Comparison of ENCODE assay signal across 16 cellular contexts in genomic region chr13:22176968-22177545, GRCh38.
DNase-seq lines count a peak whose midpoint lies in the region; ATAC-seq, FAIRE-seq and TF ChIP-seq lines count a peak whose summit lies in the region.
"Had no signal": no experiment of that assay in that cellular context is flagged by ENCODE, and none has a peak within 500 bp of the region (broad histone marks: within the 10 kb centered on the region; RNA-seq: fewer than 3 reads in every experiment).

No MANE protein-coding gene starts in this region.

- H3K23ac ChIP-seq in IMR-90 (ENCODE audit: low read depth, low read length) = no peak overlapping the region

- intact Hi-C loops in IMR-90 (cut with micrococcal nuclease) = no loop called here

- H3K56ac ChIP-seq in IMR-90 (ENCODE audit: extremely low read depth, insufficient read depth, low read length) = no peak overlapping the region

- POLR2A ChIA-PET in IMR-90 (lab: Charles Lee; ENCODE audit: unreplicated experiment) = no interaction called here

- peaks cover 5% of the 10 kb centered on the region for H3K9me1 ChIP-seq in IMR-90 (ENCODE audit: insufficient read depth, low read length)

- 0 out of 2 replicates have a peak overlapping the region, but pooled peaks have one; percentile 23 for H3K14ac ChIP-seq in IMR-90 (replicated peaks; ENCODE audit: low read depth, low read length)

- H4K20me1 ChIP-seq in IMR-90 (ENCODE audit: insufficient read depth, low read length) = no peaks in the 10 kb centered on the region

- H3K9ac ChIP-seq in IMR-90 (ENCODE audit: low read depth, low read length) = no peak overlapping the region

- peaks cover 3% of the 10 kb centered on the region for H3K4me1 ChIP-seq in IMR-90 (ENCODE audit: control insufficient read depth, insufficient read depth, low read length)
- H3K4me1 ChIP-seq: HAP-1 had no signal

- no peak overlapping the region for H4K5ac ChIP-seq in IMR-90 (ENCODE audit: low read depth, low read length)

- no peak for FAIRE-seq in HTR-8/SVneo (lab: Jason Lieb, UNC)
- FAIRE-seq: GM19239 had no signal

- H3K79me1 ChIP-seq in IMR-90 (ENCODE audit: low read depth in 1 of 2, low read length in 2 of 2) = no peaks in the 10 kb centered on the region

- no peaks in the 10 kb centered on the region for H3K27me3 ChIP-seq in IMR-90 (ENCODE audit: control insufficient read depth, insufficient read depth, low read length)

- BruUV-seq in IMR-90 (replicated peaks; lab: Mats Ljungman, UMichigan) = no TSS peak

- no peak overlapping the region for H2AFZ ChIP-seq in IMR-90 (replicated peaks; ENCODE audit: low read length, poor library complexity)
- H2AFZ ChIP-seq: PC-9 had no signal

- no peak overlapping the region for H3K4ac ChIP-seq in IMR-90 (ENCODE audit: low read depth, low read length)

- H3K4me2 ChIP-seq in IMR-90 (ENCODE audit: low read depth, low read length) = no peak overlapping the region
- H3K4me2 ChIP-seq: PC-9 had no signal

- H3K9me3 ChIP-seq in IMR-90 (ENCODE audit: control insufficient read depth, insufficient read depth, low read length) = peaks cover 5% of the 10 kb centered on the region

- TF ChIP-seq CTCF in IMR-90 (conservative IDR thresholded peaks at IDR 0.05; ENCODE audit: low read depth, low read length) = no peak

- TF ChIP-seq POLR2A in IMR-90 (IDR thresholded peaks at IDR 0.05; ENCODE audit: low read depth, low read length) = no peak

- peak; percentile 12 for DNase-seq in DMS 273 (lab: John Stamatoyannopoulos, UW; ENCODE audit: unreplicated experiment)
- no peak for DNase-seq in DMS 273 treated with DMSO at 0.1 percent for 48 hours (lab: John Stamatoyannopoulos, UW)
- peak; percentile 43 for DNase-seq in IMR-90
- DNase-seq in NCI-H345 treated with DMSO at 0.1 percent for 48 hours (lab: John Stamatoyannopoulos, UW; ENCODE audit: unreplicated experiment) = peak; percentile 9
- peak; percentile 23 for DNase-seq in inferior parietal cortex (ENCODE audit: extremely low spot score)
- DNase-seq in NCI-H2081 (lab: John Stamatoyannopoulos, UW) = no peak
- DNase-seq in HTR-8/SVneo (ENCODE audit: insufficient read length, low spot score) = no peak
- no peak for DNase-seq in OCI-M1 (lab: John Stamatoyannopoulos, UW)
- DNase-seq: C1 segment of cervical spinal cord, COR-L47, GF-D8, NCI-H2081 treated with DMSO at 0.1 percent for 48 hours, PC-9 had no signal

- H2AK9ac ChIP-seq in IMR-90 (replicated peaks; ENCODE audit: low read depth, low read length, poor library complexity) = no peak overlapping the region

- no peak overlapping the region for H2BK5ac ChIP-seq in IMR-90 (ENCODE audit: low read depth, low read length, poor library complexity, severe bottlenecking)

- no peaks in the 10 kb centered on the region for H3K36me3 ChIP-seq in IMR-90 (ENCODE audit: control insufficient read depth, insufficient read depth, low read length)
- H3K36me3 ChIP-seq: HAP-1 had no signal

- WGBS in IMR-90 (ENCODE audit: extremely low coverage in 2 of 2, insufficient read length in 1 of 2), 2 experiments = 54% methylated on average over 4 of the region's 4 CpGs; no CpG with 5 or more reads in 1 of the 2 experiments

- no peak overlapping the region for H3K18ac ChIP-seq in IMR-90 (ENCODE audit: low read depth, low read length)

- H3K27ac ChIP-seq in IMR-90 (ENCODE audit: insufficient read depth, low read length) = no peak overlapping the region
- H3K27ac ChIP-seq: 22Rv1, PC-9 had no signal

- H2AK5ac ChIP-seq in IMR-90 (ENCODE audit: low read depth, low read length) = no peak overlapping the region

- no peak for ATAC-seq in IMR-90 (ENCODE audit: low read depth)

- H4K8ac ChIP-seq in IMR-90 (ENCODE audit: low read depth in 2 of 2, low read length in 2 of 2) = no peak overlapping the region

- H2BK20ac ChIP-seq in IMR-90 (ENCODE audit: low read depth, low read length) = no peak overlapping the region

- no peak overlapping the region for H4K91ac ChIP-seq in IMR-90 (ENCODE audit: insufficient read depth, low read depth, low read length)

- CTCF ChIA-PET in IMR-90 (lab: Yijun Ruan, JAX) = no interaction called here

- no peak overlapping the region; the same call in 2 of the 3 replicates for H2BK15ac ChIP-seq in IMR-90 (ENCODE audit: low read depth, low read length)

- in situ Hi-C loops in IMR-90 (cut with MboI; ENCODE audit: low sequenced_read_pairs) = no loop called here

- dilution Hi-C loops in IMR-90 (cut with HindIII; ENCODE audit: low sequenced_read_pairs, unreplicated experiment) = no loop called here

- no peak for TF ChIP-seq RAD21 in IMR-90 (IDR thresholded peaks at IDR 0.05; ENCODE audit: low read length)

- H2BK120ac ChIP-seq in IMR-90 (ENCODE audit: low read depth, low read length) = 0 out of 2 replicates have a peak overlapping the region, but pooled peaks have one; percentile 16

- no peak overlapping the region for H3K4me3 ChIP-seq in IMR-90 (ENCODE audit: insufficient read depth, low read depth, low read length)
- H3K4me3 ChIP-seq: HAP-1, PC-9 had no signal

TF ChIP-seq in IMR-90, 13 proteins besides CTCF, POLR2A, EP300 and RAD21:
- no peak for TF ChIP-seq MAFK (IDR thresholded peaks at IDR 0.05; ENCODE audit: low read depth, low read length)
- TF ChIP-seq NFE2L2 (IDR thresholded peaks at IDR 0.05; ENCODE audit: low read depth, low read length) = no peak
- no peak for TF ChIP-seq BHLHE40 (IDR thresholded peaks at IDR 0.05; ENCODE audit: low read depth, low read length)
- TF ChIP-seq ELK1 (IDR thresholded peaks at IDR 0.05; ENCODE audit: borderline replicate concordance, low read depth, low read length) = no peak
- TF ChIP-seq RFX5 (IDR thresholded peaks at IDR 0.05; ENCODE audit: low read depth, low read length) = no peak
- TF ChIP-seq RCOR1 (IDR thresholded peaks at IDR 0.05; ENCODE audit: insufficient replicate concordance, low read length) = no peak
- TF ChIP-seq FOS (IDR thresholded peaks at IDR 0.05; ENCODE audit: low read depth, low read length) = no peak
- no peak for TF ChIP-seq SMC3 (IDR thresholded peaks at IDR 0.05; ENCODE audit: low read depth, low read length)
- TF ChIP-seq CHD1 (IDR thresholded peaks at IDR 0.05; ENCODE audit: low read depth, low read length) = no peak
- no peak for TF ChIP-seq CEBPB (IDR thresholded peaks at IDR 0.05; ENCODE audit: low read depth, low read length)
- TF ChIP-seq USF2 (IDR thresholded peaks at IDR 0.05; ENCODE audit: low read depth, low read length) = no peak
- TF ChIP-seq MAZ (IDR thresholded peaks at IDR 0.05; ENCODE audit: borderline replicate concordance, low read depth, low read length) = no peak
- no peak for TF ChIP-seq MXI1 (IDR thresholded peaks at IDR 0.05; ENCODE audit: borderline replicate concordance, low read depth, low read length)

Comparison
In these comparisons a context has a peak if more than half of its experiments do, and no peak if none do; other contexts are left out.
1. DNase-seq: peak in DMS 273 (single experiment), IMR-90 (single experiment), NCI-H345 treated with DMSO at 0.1 percent for 48 hours (single experiment) and inferior parietal cortex (single experiment); none in DMS 273 treated with DMSO at 0.1 percent for 48 hours (single experiment), NCI-H2081 (0 of 2), HTR-8/SVneo (single experiment) and OCI-M1 (single experiment).